ENCODE assay signal across 8 cellular contexts in the genomic region with DNA sequence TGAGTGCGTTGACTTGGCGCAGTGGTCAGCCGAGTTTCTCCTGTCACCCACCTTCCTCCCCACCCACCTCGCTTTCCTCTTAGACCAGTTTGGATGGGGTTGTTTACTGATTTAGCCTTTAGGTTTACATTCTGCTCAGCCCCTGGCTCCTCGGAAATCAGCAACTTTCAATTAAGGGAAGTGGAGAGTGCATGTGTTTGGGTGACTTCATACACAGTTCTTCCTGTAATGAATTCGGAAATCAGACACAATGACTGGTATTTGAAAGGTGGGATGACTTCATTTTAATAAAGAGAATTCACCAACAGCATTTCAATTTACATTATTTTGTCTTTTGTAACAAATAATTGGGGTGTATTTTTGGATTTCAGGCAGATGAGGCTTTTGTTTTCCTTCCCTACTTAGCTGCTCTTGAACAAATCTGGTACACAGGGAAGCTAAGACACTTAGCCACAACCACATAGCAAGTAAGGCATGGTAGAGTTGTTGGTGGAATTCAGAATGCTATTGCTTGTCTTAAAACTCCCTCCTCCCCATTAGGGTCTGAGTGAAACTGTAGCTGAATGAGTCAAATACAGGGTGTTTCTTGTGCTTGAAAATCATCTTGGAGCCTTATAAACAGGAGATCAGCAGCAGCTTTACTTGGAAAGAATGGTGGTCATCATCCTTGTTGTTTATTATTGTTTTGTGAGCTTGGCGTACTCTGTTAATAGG. TPM values are rescaled to one million over a fixed set of nuclear protein-coding genes. Genes with fewer than 3 reads are reported as not detected.
DNase-seq lines count a peak whose midpoint lies in the region; ATAC-seq lines count a peak whose summit lies in the region.

No MANE protein-coding gene starts in this region.

- DNase-seq in activated CD4-positive, alpha-beta T cell treated with anti-CD3 and anti-CD28 coated beads, Interleukin-2, amount 10 ng/mL, durations not matched to agents 24 days and 14 days: peak; percentile 80
- no peak for DNase-seq in activated CD4-positive, alpha-beta T cell treated with anti-CD3 and anti-CD28 coated beads for 1 hour
- DNase-seq in Jurkat, Clone E6-1 (ENCODE audit: low read depth, low spot score): no peak
- DNase-seq in activated T-helper 2 cell treated with anti-CD3 and anti-CD28 coated beads, Interferon-gamma antibody, Interleukin-2, Interleukin-4, amounts not matched to agents 10 μg/mL and 5 μg/mL and 100 μg/mL, durations not matched to agents 14 hours and 24 hours and 36 hours (ENCODE audit: low spot score): peak; percentile 38
- DNase-seq in left cardiac atrium (no peak), A172 (ENCODE audit: low spot score) (no peak), cortex of kidney (lab: John Stamatoyannopoulos, UW) (no peak)

- H3K27ac Mint-ChIP-seq in activated CD4-positive, alpha-beta T cell treated with anti-CD3 and anti-CD28 coated beads, Interleukin-2, amount 10 ng/mL, durations not matched to agents 24 days and 14 days: peak overlapping the region; percentile 90
- H3K27ac Mint-ChIP-seq in activated T-helper 2 cell treated with anti-CD3 and anti-CD28 coated beads, Interferon-gamma antibody, Interleukin-2, Interleukin-4, amounts not matched to agents 10 μg/mL and 5 μg/mL and 100 μg/mL, durations not matched to agents 14 hours and 24 hours and 36 hours: peak overlapping the region; percentile 97

- intact Hi-C loops in activated CD4-positive, alpha-beta T cell treated with anti-CD3 and anti-CD28 coated beads, Interleukin-2, amount 10 ng/mL, durations not matched to agents 24 days and 14 days (cut with micrococcal nuclease): loop anchor here (1.0 to 2.0 kb wide), 3 partner anchors 49 to 105 kb away; partner anchors contain the start of genes FAM76A and PPP1R8
- intact Hi-C loops in activated T-helper 2 cell treated with anti-CD3 and anti-CD28 coated beads, Interferon-gamma antibody, Interleukin-2, Interleukin-4, amounts not matched to agents 10 μg/mL and 5 μg/mL and 100 μg/mL, durations not matched to agents 14 hours and 24 hours and 36 hours (cut with micrococcal nuclease): loop anchor here (1.0 to 5.0 kb wide), 5 partner anchors 49 to 539 kb away; partner anchors contain the start of genes FAM76A, IFI6, TMEM222 and WASF2
- intact Hi-C loops in left cardiac atrium (cut with DNase I): no loop called here

- peaks cover 2% of the 10 kb centered on the region for H3K36me3 ChIP-seq in rectal smooth muscle tissue (ENCODE audit: control insufficient read depth, insufficient read depth, low read length)

- peak overlapping the region; percentile 91 for H3K27ac ChIP-seq in rectal smooth muscle tissue (ENCODE audit: low read depth, low read length)

- ATAC-seq in left cardiac atrium: peak; percentile 3 to 7

- H3K27me3 ChIP-seq in rectal smooth muscle tissue (ENCODE audit: control insufficient read depth, insufficient read depth, low read length): no peaks in the 10 kb centered on the region

- peak overlapping the region; percentile 86 for H3K4me3 Mint-ChIP-seq in activated CD4-positive, alpha-beta T cell treated with anti-CD3 and anti-CD28 coated beads, Interleukin-2, amount 10 ng/mL, durations not matched to agents 24 days and 14 days
- H3K4me3 Mint-ChIP-seq in activated T-helper 2 cell treated with anti-CD3 and anti-CD28 coated beads, Interferon-gamma antibody, Interleukin-2, Interleukin-4, amounts not matched to agents 10 μg/mL and 5 μg/mL and 100 μg/mL, durations not matched to agents 14 hours and 24 hours and 36 hours (ENCODE audit: low read depth): peak overlapping the region; percentile 94

- H3K9ac ChIP-seq in rectal smooth muscle tissue (ENCODE audit: low read length): peak overlapping the region; percentile 91

- H3K4me3 ChIP-seq in Jurkat, Clone E6-1 (ENCODE audit: low read length): peak overlapping the region; percentile 97
- peak overlapping the region; percentile 83 for H3K4me3 ChIP-seq in rectal smooth muscle tissue (ENCODE audit: low read length)

- H3K9me3 Mint-ChIP-seq in activated CD4-positive, alpha-beta T cell treated with anti-CD3 and anti-CD28 coated beads, Interleukin-2, amount 10 ng/mL, durations not matched to agents 24 days and 14 days: no peaks in the 10 kb centered on the region
- no peaks in the 10 kb centered on the region for H3K9me3 Mint-ChIP-seq in activated T-helper 2 cell treated with anti-CD3 and anti-CD28 coated beads, Interferon-gamma antibody, Interleukin-2, Interleukin-4, amounts not matched to agents 10 μg/mL and 5 μg/mL and 100 μg/mL, durations not matched to agents 14 hours and 24 hours and 36 hours

- peaks cover 8% of the 10 kb centered on the region for H3K36me3 Mint-ChIP-seq in activated CD4-positive, alpha-beta T cell treated with anti-CD3 and anti-CD28 coated beads, Interleukin-2, amount 10 ng/mL, durations not matched to agents 24 days and 14 days (ENCODE audit: low read depth)
- peaks cover 8% of the 10 kb centered on the region for H3K36me3 Mint-ChIP-seq in activated T-helper 2 cell treated with anti-CD3 and anti-CD28 coated beads, Interferon-gamma antibody, Interleukin-2, Interleukin-4, amounts not matched to agents 10 μg/mL and 5 μg/mL and 100 μg/mL, durations not matched to agents 14 hours and 24 hours and 36 hours (ENCODE audit: low read depth)

- H3K27me3 Mint-ChIP-seq in activated CD4-positive, alpha-beta T cell treated with anti-CD3 and anti-CD28 coated beads, Interleukin-2, amount 10 ng/mL, durations not matched to agents 24 days and 14 days: peaks cover 1% of the 10 kb centered on the region
- no peaks in the 10 kb centered on the region for H3K27me3 Mint-ChIP-seq in activated T-helper 2 cell treated with anti-CD3 and anti-CD28 coated beads, Interferon-gamma antibody, Interleukin-2, Interleukin-4, amounts not matched to agents 10 μg/mL and 5 μg/mL and 100 μg/mL, durations not matched to agents 14 hours and 24 hours and 36 hours (ENCODE audit: low read depth)

- peaks cover 26% of the 10 kb centered on the region for H3K4me1 Mint-ChIP-seq in activated CD4-positive, alpha-beta T cell treated with anti-CD3 and anti-CD28 coated beads, Interleukin-2, amount 10 ng/mL, durations not matched to agents 24 days and 14 days
- H3K4me1 Mint-ChIP-seq in activated T-helper 2 cell treated with anti-CD3 and anti-CD28 coated beads, Interferon-gamma antibody, Interleukin-2, Interleukin-4, amounts not matched to agents 10 μg/mL and 5 μg/mL and 100 μg/mL, durations not matched to agents 14 hours and 24 hours and 36 hours (ENCODE audit: low read depth): peaks cover 22% of the 10 kb centered on the region

- peaks cover 14% of the 10 kb centered on the region for H3K4me1 ChIP-seq in rectal smooth muscle tissue (ENCODE audit: control insufficient read depth, insufficient read depth, low read length)

RNA-seq across cellular contexts. Expression of gene STX12, which starts 0.9 kb away (rescaled TPM):
- total RNA-seq in activated CD4-positive, alpha-beta T cell treated with anti-CD3 and anti-CD28 coated beads, Interleukin-2, amount 10 ng/mL, durations not matched to agents 24 days and 14 days: 28.5 and 28.8 TPM in 2 replicates
- polyA plus RNA-seq in Jurkat, Clone E6-1 (2012; ENCODE audit: insufficient read depth, insufficient read length): 23.1 TPM
- 23.3 and 25.9 TPM in 2 replicates for total RNA-seq in activated T-helper 2 cell treated with anti-CD3 and anti-CD28 coated beads, Interferon-gamma antibody, Interleukin-2, Interleukin-4, amounts not matched to agents 10 μg/mL and 5 μg/mL and 100 μg/mL, durations not matched to agents 14 hours and 24 hours and 36 hours
- 10 to 100 TPM; 30.5 to 46.6 TPM for total RNA-seq in left cardiac atrium
- 18.9 and 22.8 TPM in 2 replicates for total RNA-seq in A172 (2014; rRNA removed; shearing (Covaris generic))

RNA-seq across cellular contexts. Expression of gene FAM76A, which starts 48.1 kb away (rescaled TPM):
- 11.9 and 13.8 TPM in 2 replicates for total RNA-seq in activated CD4-positive, alpha-beta T cell treated with anti-CD3 and anti-CD28 coated beads, Interleukin-2, amount 10 ng/mL, durations not matched to agents 24 days and 14 days
- 13.6 TPM for polyA plus RNA-seq in Jurkat, Clone E6-1 (2012; ENCODE audit: insufficient read depth, insufficient read length)
- total RNA-seq in activated T-helper 2 cell treated with anti-CD3 and anti-CD28 coated beads, Interferon-gamma antibody, Interleukin-2, Interleukin-4, amounts not matched to agents 10 μg/mL and 5 μg/mL and 100 μg/mL, durations not matched to agents 14 hours and 24 hours and 36 hours: 13.6 and 14.0 TPM in 2 replicates
- total RNA-seq in left cardiac atrium: 10 to 100 TPM; 13.2 to 13.5 TPM
- 8.6 and 9.4 TPM in 2 replicates for total RNA-seq in A172 (2014; rRNA removed; shearing (Covaris generic))

RNA-seq across cellular contexts. Expression of gene PPP1R8, which starts 56.7 kb away (rescaled TPM):
- total RNA-seq in activated CD4-positive, alpha-beta T cell treated with anti-CD3 and anti-CD28 coated beads, Interleukin-2, amount 10 ng/mL, durations not matched to agents 24 days and 14 days: 80.3 TPM in 2 replicates
- 70.5 TPM for polyA plus RNA-seq in Jurkat, Clone E6-1 (2012; ENCODE audit: insufficient read depth, insufficient read length)
- total RNA-seq in activated T-helper 2 cell treated with anti-CD3 and anti-CD28 coated beads, Interferon-gamma antibody, Interleukin-2, Interleukin-4, amounts not matched to agents 10 μg/mL and 5 μg/mL and 100 μg/mL, durations not matched to agents 14 hours and 24 hours and 36 hours: 67.3 and 71.8 TPM in 2 replicates
- total RNA-seq in left cardiac atrium: 10 to 100 TPM; 25.0 TPM
- 35.6 and 37.2 TPM in 2 replicates for total RNA-seq in A172 (2014; rRNA removed; shearing (Covaris generic))

Comparison
In these comparisons a context has a peak if more than half of its experiments do, and no peak if none do; other contexts are left out.
1. DNase-seq: peak in activated CD4-positive, alpha-beta T cell treated with anti-CD3 and anti-CD28 coated beads, Interleukin-2, amount 10 ng/mL, durations not matched to agents 24 days and 14 days (single experiment) and activated T-helper 2 cell treated with anti-CD3 and anti-CD28 coated beads, Interferon-gamma antibody, Interleukin-2, Interleukin-4, amounts not matched to agents 10 μg/mL and 5 μg/mL and 100 μg/mL, durations not matched to agents 14 hours and 24 hours and 36 hours (single experiment); none in activated CD4-positive, alpha-beta T cell treated with anti-CD3 and anti-CD28 coated beads for 1 hour (single experiment), Jurkat, Clone E6-1 (single experiment), left cardiac atrium (single experiment), A172 (single experiment) and cortex of kidney (single experiment).
2. intact Hi-C loops: an anchor here in activated CD4-positive, alpha-beta T cell treated with anti-CD3 and anti-CD28 coated beads, Interleukin-2, amount 10 ng/mL, durations not matched to agents 24 days and 14 days (1.0 to 2.0 kb wide) and activated T-helper 2 cell treated with anti-CD3 and anti-CD28 coated beads, Interferon-gamma antibody, Interleukin-2, Interleukin-4, amounts not matched to agents 10 μg/mL and 5 μg/mL and 100 μg/mL, durations not matched to agents 14 hours and 24 hours and 36 hours (1.0 to 5.0 kb wide); none called in left cardiac atrium.